ENCODE assay signal across 14 cellular contexts in genomic region chr3:120425877-120426276, GRCh38. TPM values are rescaled to one million over a fixed set of nuclear protein-coding genes. Genes with fewer than 3 reads are reported as not detected.
DNase-seq lines count a peak whose midpoint lies in the region; ATAC-seq and TF ChIP-seq lines count a peak whose summit lies in the region.
"Had no signal": no experiment of that assay in that cellular context is flagged by ENCODE, and none has a peak within 500 bp of the region (broad histone marks: within the 10 kb centered on the region; RNA-seq: fewer than 3 reads in every experiment).

No MANE protein-coding gene starts in this region.

- DNase-seq in RPMI7951 (ENCODE audit: low read depth), result peak; percentile 90
- DNase-seq in fibroblast of peridontal ligament (ENCODE audit: extremely low read depth), result peak; percentile 93
- peak; percentile 67 for DNase-seq in non-pigmented ciliary epithelial cell (ENCODE audit: low read depth)
- no peak for DNase-seq in activated T-cell treated with anti-CD3 and anti-CD28 coated beads, Interleukin-2, amount 50 U/mL, for 1 hour
- DNase-seq in endothelial cell (ENCODE audit: low spot score), result no peak
- no peak for DNase-seq in D341Med (ENCODE audit: low spot score)
- DNase-seq: activated B cell treated with CpG ODN at 0.5 μM for 24 hours, activated gamma-delta T cell treated with Interleukin-2 at 50 U/mL for 16 hours, NCI-H2081 had no signal

- peaks cover 36% of the 10 kb centered on the region for H3K36me3 Mint-ChIP-seq in endothelial cell (ENCODE audit: low read depth, unreplicated experiment)

- H2AFZ ChIP-seq in ACC112 (ENCODE audit: low read length, unreplicated experiment), result no peak overlapping the region
- H2AFZ ChIP-seq: PC-9 had no signal

- H3K27ac Mint-ChIP-seq in endothelial cell (ENCODE audit: unreplicated experiment), result no peak overlapping the region
- H3K27ac Mint-ChIP-seq: activated B cell treated with CpG ODN at 0.5 μM for 24 hours, B cell had no signal

- peaks cover 25% of the 10 kb centered on the region for H3K4me1 Mint-ChIP-seq in endothelial cell (ENCODE audit: unreplicated experiment)
- H3K4me1 Mint-ChIP-seq: activated B cell treated with CpG ODN at 0.5 μM for 24 hours, B cell had no signal

- no peak overlapping the region for H3K4me3 ChIP-seq in ACC112 (ENCODE audit: low read depth, low read length)
- H3K4me3 ChIP-seq: PC-9 had no signal

- TF ChIP-seq CTCF in endothelial cell (IDR thresholded peaks at IDR 0.05; ENCODE audit: unreplicated experiment), result no peak

- peak overlapping the region; percentile 58 for H3K27ac ChIP-seq in ACC112 (ENCODE audit: low read depth, low read length)
- H3K27ac ChIP-seq: PC-9 had no signal

- H3K36me3 ChIP-seq in ACC112 (ENCODE audit: insufficient read depth, low read length), result peaks cover 24% of the 10 kb centered on the region

- no peaks in the 10 kb centered on the region for H3K9me3 Mint-ChIP-seq in endothelial cell (ENCODE audit: unreplicated experiment)
- H3K9me3 Mint-ChIP-seq: activated B cell treated with CpG ODN at 0.5 μM for 24 hours had no signal

- peaks cover 1% of the 10 kb centered on the region for H3K27me3 Mint-ChIP-seq in endothelial cell (ENCODE audit: unreplicated experiment)

- H3K4me3 Mint-ChIP-seq in endothelial cell (ENCODE audit: unreplicated experiment), result no peak overlapping the region
- H3K4me3 Mint-ChIP-seq: activated B cell treated with CpG ODN at 0.5 μM for 24 hours, B cell had no signal

- no peak for ATAC-seq in HG02970 (IDR thresholded peaks at IDR 0.05; ENCODE audit: low FRiP score, unreplicated experiment)
- ATAC-seq: HepG2 had no signal

- no peaks in the 10 kb centered on the region for H3K27me3 ChIP-seq in ACC112 (ENCODE audit: insufficient read depth, low read length)

- peaks cover 94% of the 10 kb centered on the region for H3K4me1 ChIP-seq in ACC112 (ENCODE audit: control insufficient read depth, insufficient read depth, low read length, unreplicated experiment)

- peaks cover 85% of the 10 kb centered on the region for H3K79me2 ChIP-seq in ACC112 (ENCODE audit: control insufficient read depth, insufficient read depth, low read length, unreplicated experiment)

RNA-seq across cellular contexts. Expression of gene FSTL1, which starts 24.9 kb away (rescaled TPM):
- total RNA-seq in RPMI7951 (2014; rRNA removed; shearing (Covaris generic)), result 328 and 354 TPM in 2 replicates
- 1,211 TPM for total RNA-seq in endothelial cell (ENCODE audit: unreplicated experiment)
- total RNA-seq: activated B cell treated with CpG ODN at 0.5 μM for 24 hours, B cell had no signal

Comparison
In these comparisons a context has a peak if more than half of its experiments do, and no peak if none do; other contexts are left out.
1. DNase-seq: peak in RPMI7951 (single experiment), fibroblast of peridontal ligament (single experiment) and non-pigmented ciliary epithelial cell (single experiment); none in activated T-cell treated with anti-CD3 and anti-CD28 coated beads, Interleukin-2, amount 50 U/mL, for 1 hour (single experiment), endothelial cell (single experiment) and D341Med (single experiment).